ENCODE assay signal across 1 cellular context in genomic region chr14:60214003-60214402, GRCh38.
TF ChIP-seq lines count a peak whose summit lies in the region.

No MANE protein-coding gene starts in this region.

TF ChIP-seq in GM12878, 131 proteins besides CTCF, POLR2A, EP300 and RAD21:
- no peak for TF ChIP-seq NFXL1 (IDR thresholded peaks at IDR 0.05; ENCODE audit: borderline replicate concordance)
- TF ChIP-seq KAT2A (conservative IDR thresholded peaks at IDR 0.05; ENCODE audit: control insufficient read depth, low read depth, low read length), result no peak
- TF ChIP-seq ZNF687 (IDR thresholded peaks at IDR 0.05), result peak; percentile 49; the same call in 1 of the 2 replicates
- TF ChIP-seq ETV6 (conservative IDR thresholded peaks at IDR 0.05 in 1 of 2, IDR thresholded peaks at IDR 0.05 in 1 of 2; ENCODE audit: borderline replicate concordance in 1 of 2, low read depth in 1 of 2), result no peak
- TF ChIP-seq ZBTB4 (CRISPR knock-in tag; IDR thresholded peaks at IDR 0.05), result no peak
- peak; percentile 22; the same call in 1 of the 2 replicates for TF ChIP-seq SPI1 (IDR thresholded peaks at IDR 0.05; ENCODE audit: borderline replicate concordance, insufficient read depth, low read depth, low read length)
- TF ChIP-seq KDM1A (IDR thresholded peaks at IDR 0.05; ENCODE audit: borderline replicate concordance), result no peak
- no peak for TF ChIP-seq ZBTB33 (IDR thresholded peaks at IDR 0.05)
- TF ChIP-seq MTA2 (IDR thresholded peaks at IDR 0.05; ENCODE audit: low read depth), result 0 out of 2 replicates have a peak, but pooled peaks have one; percentile 13
- no peak for TF ChIP-seq SREBF1 (IDR thresholded peaks at IDR 0.05; ENCODE audit: low read length)
- TF ChIP-seq ATF3 (IDR thresholded peaks at IDR 0.05; ENCODE audit: borderline replicate concordance, extremely low read depth, low read depth, low read length), result no peak
- no peak for TF ChIP-seq GABPA (IDR thresholded peaks at IDR 0.05; ENCODE audit: low read depth)
- TF ChIP-seq, protein P1, sequence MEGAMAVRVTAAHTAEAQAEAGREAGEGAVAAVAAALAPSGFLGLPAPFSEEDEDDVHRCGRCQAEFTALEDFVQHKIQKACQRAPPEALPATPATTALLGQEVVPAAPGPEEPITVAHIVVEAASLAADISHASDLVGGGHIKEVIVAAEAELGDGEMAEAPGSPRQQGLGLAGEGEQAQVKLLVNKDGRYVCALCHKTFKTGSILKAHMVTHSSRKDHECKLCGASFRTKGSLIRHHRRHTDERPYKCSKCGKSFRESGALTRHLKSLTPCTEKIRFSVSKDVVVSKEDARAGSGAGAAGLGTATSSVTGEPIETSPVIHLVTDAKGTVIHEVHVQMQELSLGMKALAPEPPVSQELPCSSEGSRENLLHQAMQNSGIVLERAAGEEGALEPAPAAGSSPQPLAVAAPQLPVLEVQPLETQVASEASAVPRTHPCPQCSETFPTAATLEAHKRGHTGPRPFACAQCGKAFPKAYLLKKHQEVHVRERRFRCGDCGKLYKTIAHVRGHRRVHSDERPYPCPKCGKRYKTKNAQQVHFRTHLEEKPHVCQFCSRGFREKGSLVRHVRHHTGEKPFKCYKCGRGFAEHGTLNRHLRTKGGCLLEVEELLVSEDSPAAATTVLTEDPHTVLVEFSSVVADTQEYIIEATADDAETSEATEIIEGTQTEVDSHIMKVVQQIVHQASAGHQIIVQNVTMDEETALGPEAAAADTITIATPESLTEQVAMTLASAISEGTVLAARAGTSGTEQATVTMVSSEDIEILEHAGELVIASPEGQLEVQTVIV (IDR thresholded peaks at IDR 0.05; ENCODE audit: borderline replicate concordance, partially characterized antibody), result no peak
TF ChIP-seq in GM12878: peak in this region for 3.
